ENCODE assay signal across 10 cellular contexts in the genomic region with DNA sequence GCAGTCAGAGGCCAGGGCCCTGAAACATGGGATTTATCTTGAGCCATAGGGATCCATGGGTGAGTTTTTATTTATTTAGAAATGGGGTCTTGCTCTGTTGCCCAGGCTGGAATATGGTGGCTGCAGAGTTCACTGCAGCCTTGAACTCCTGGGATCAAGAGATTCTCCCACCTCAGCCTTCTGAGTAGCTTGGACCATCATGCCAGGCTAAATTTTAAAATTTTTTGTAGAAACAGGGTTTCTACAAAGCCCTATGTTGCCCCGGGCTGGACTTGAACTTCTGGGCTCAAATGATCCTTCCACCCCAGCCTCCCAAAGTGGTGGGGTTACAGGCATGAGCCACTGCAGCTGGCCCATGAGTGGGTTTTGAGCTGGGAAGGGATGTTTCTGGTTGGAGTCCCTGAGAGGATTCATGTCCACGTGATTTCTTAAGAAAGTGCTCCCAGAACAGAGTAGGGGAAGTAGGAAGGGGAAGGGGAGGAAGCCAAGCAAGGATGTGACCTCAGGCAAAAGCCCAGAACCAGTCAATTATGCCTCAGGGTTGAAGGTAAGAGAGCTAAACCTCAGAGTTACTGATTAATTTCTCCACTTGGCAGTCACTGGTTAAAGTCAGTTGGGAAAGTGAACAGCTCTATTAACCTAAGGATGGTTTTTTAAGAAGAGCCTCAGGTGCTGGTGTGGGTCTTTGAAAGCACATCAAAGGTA. TPM values are rescaled to one million over a fixed set of nuclear protein-coding genes. Genes with fewer than 3 reads are reported as not detected.
DNase-seq lines count a peak whose midpoint lies in the region; ATAC-seq, FAIRE-seq and TF ChIP-seq lines count a peak whose summit lies in the region.
"Had no signal": no experiment of that assay in that cellular context is flagged by ENCODE, and none has a peak within 500 bp of the region (broad histone marks: within the 10 kb centered on the region; RNA-seq: fewer than 3 reads in every experiment).

No MANE protein-coding gene starts in this region.

- DNase-seq in CD14-positive monocyte (ENCODE audit: low spot score) (peak; percentile 69), K562 (ENCODE audit: extremely low read depth in 1 of 4, low spot score in 3 of 4) (no peak), D341Med (ENCODE audit: low spot score) (no peak), retina (no peak), RPMI8226 (no peak), C1 segment of cervical spinal cord (lab: John Stamatoyannopoulos, UW) (no peak)
- DNase-seq: testis had no signal

- WGBS in K562 (ENCODE audit: insufficient coverage, low coverage, missing lambda C conversion rate), result 76% methylated on average over 2 of the region's 2 CpGs

- H3K27ac Mint-ChIP-seq in CD14-positive monocyte (peak overlapping the region; percentile 94 to 100 (median 98)), IgD-negative memory B cell (peak overlapping the region in 2 of 3 donors; percentile 68 to 73)

- no peak overlapping the region for H2AFZ ChIP-seq in K562 (ENCODE audit: low read depth, low read length)

- H3K27ac ChIP-seq in K562 (ENCODE audit: extremely low read depth, low read depth, low read length) (peak overlapping the region; percentile 1; the same call in 1 of the 3 replicates), muscle layer of colon (ENCODE audit: low read depth, low read length) (peak overlapping the region; percentile 68)
- H3K27ac ChIP-seq: SJSA1 had no signal

- POLR2A ChIA-PET in K562 (lab: Yijun Ruan, JAX), result interaction anchor here (1.0 to 1.1 kb wide), 4 partner anchors 11 to 128 kb away, joined by 3 to 5 read pairs (median 4); a partner anchor contains a TSS

- H3K79me2 ChIP-seq in K562 (ENCODE audit: control insufficient read depth, insufficient read depth, low read length), result peaks cover 31% of the 10 kb centered on the region

- H3K9ac ChIP-seq in K562 (ENCODE audit: insufficient read depth in 1 of 2, low read depth in 2 of 2, low read length in 2 of 2), result peak overlapping the region in 1 of 2 experiments; percentile 6; a peak in 1 of 4 replicates
- no peak overlapping the region for H3K9ac ChIP-seq in muscle layer of colon (ENCODE audit: low read length)

- peaks cover 0 to 2% (median 0%) of the 10 kb centered on the region in 3 donors for H3K27me3 Mint-ChIP-seq in CD14-positive monocyte (ENCODE audit: low read depth in 3 of 3)
- no peaks in the 10 kb centered on the region for H3K27me3 Mint-ChIP-seq in IgD-negative memory B cell

- H3K27me3 ChIP-seq in K562 (ENCODE audit: control insufficient read depth in 2 of 2, insufficient read depth in 2 of 2, low read length in 2 of 2) (no peaks in the 10 kb centered on the region), muscle layer of colon (ENCODE audit: control insufficient read depth in 1 of 2, insufficient read depth in 2 of 2, low read length in 2 of 2) (no peaks in the 10 kb centered on the region)
- H3K27me3 ChIP-seq: SJSA1, testis had no signal

- no peak for ATAC-seq in K562

- peak; percentile 52 for FAIRE-seq in K562 (lab: Jason Lieb, UNC)

- H3K4me1 Mint-ChIP-seq in CD14-positive monocyte (peaks cover 68% of the 10 kb centered on the region), IgD-negative memory B cell (peaks cover 12 to 15% (median 13%) of the 10 kb centered on the region in 3 donors)

- H3K9me3 ChIP-seq in K562 (replicated peaks; ENCODE audit: control insufficient read depth, insufficient read depth, low read depth, low read length), result no peaks in the 10 kb centered on the region
- H3K9me3 ChIP-seq in muscle layer of colon (ENCODE audit: low read length), result no peaks in the 10 kb centered on the region
- H3K9me3 ChIP-seq: SJSA1, testis had no signal

- H3K4me3 ChIP-seq in K562 (no peak overlapping the region), muscle layer of colon (ENCODE audit: low read depth in 1 of 2, low read length in 2 of 2) (no peak overlapping the region)
- H3K4me3 ChIP-seq: SJSA1, testis had no signal

- in situ Hi-C loops in K562 (cut with MboI), result no loop called here

- peaks cover 5% of the 10 kb centered on the region for H4K20me1 ChIP-seq in K562 (replicated peaks; ENCODE audit: control insufficient read depth, insufficient read depth, low read length)

- H3K4me3 Mint-ChIP-seq in CD14-positive monocyte (peak overlapping the region; percentile 45 to 65), IgD-negative memory B cell (peak overlapping the region in 1 of 4 donors; percentile 81)

- H3K4me1 ChIP-seq in K562 (replicated peaks in 1 of 2; ENCODE audit: control insufficient read depth in 2 of 2, insufficient read depth in 2 of 2, low read length in 2 of 2), result peaks cover 0 to 36% of the 10 kb centered on the region in 2 experiments; a peak in 3 of 5 replicates
- H3K4me1 ChIP-seq in muscle layer of colon (ENCODE audit: insufficient read depth, low read length), result peaks cover 28% of the 10 kb centered on the region

- no TSS peak for BruUV-seq in K562 (replicated peaks; lab: Mats Ljungman, UMichigan)

- no peak for TF ChIP-seq CTCF in CD14-positive monocyte (IDR thresholded peaks at IDR 0.05)
- no peak for TF ChIP-seq CTCF in K562 (IDR thresholded peaks at IDR 0.05 in 2 of 3, conservative IDR thresholded peaks at IDR 0.05 in 1 of 3; ENCODE audit: insufficient read depth in 2 of 3, low read depth in 1 of 3, low read length in 3 of 3)

- intact Hi-C loops in CD14-positive monocyte (cut with micrococcal nuclease), result loop anchor here (2.0 to 10.0 kb wide), 4 partner anchors 29 to 761 kb away; a partner anchor contains a TSS
- intact Hi-C loops in K562 (cut with micrococcal nuclease), result no loop called here

- H3K9me1 ChIP-seq in K562 (ENCODE audit: control insufficient read depth, insufficient read depth, low read length), result no peaks in the 10 kb centered on the region

- TF ChIP-seq RAD21 in K562 (CRISPR knock-in tag; conservative IDR thresholded peaks at IDR 0.05 in 1 of 2, IDR thresholded peaks at IDR 0.05 in 1 of 2), result no peak

- CTCF ChIA-PET in K562 (lab: Yijun Ruan, JAX; ENCODE audit: low intra/inter-chr PET ratio), result no interaction called here

- peaks cover 53% of the 10 kb centered on the region; the same call in 2 of the 3 replicates for H3K36me3 ChIP-seq in K562 (ENCODE audit: control insufficient read depth, insufficient read depth, low read length)
- H3K36me3 ChIP-seq in muscle layer of colon (ENCODE audit: insufficient read depth, low read length), result peaks cover 37% of the 10 kb centered on the region

- peaks cover 0 to 3% (median 0%) of the 10 kb centered on the region in 7 donors for H3K9me3 Mint-ChIP-seq in CD14-positive monocyte
- H3K9me3 Mint-ChIP-seq in IgD-negative memory B cell, result no peaks in the 10 kb centered on the region

- peaks cover 36 to 42% of the 10 kb centered on the region in 2 donors for H3K36me3 Mint-ChIP-seq in CD14-positive monocyte
- H3K36me3 Mint-ChIP-seq in IgD-negative memory B cell, result no peaks in the 10 kb centered on the region

- TF ChIP-seq POLR2A in K562 (conservative IDR thresholded peaks at IDR 0.05), result no peak; the same call in 1 of the 2 replicates

- H3K4me2 ChIP-seq in K562 (ENCODE audit: insufficient read depth, low read length), result no peak overlapping the region

- no peak for TF ChIP-seq EP300 in K562 (IDR thresholded peaks at IDR 0.05; ENCODE audit: low read length)

RNA-seq across cellular contexts. Expression of a gene that starts 3.9 kb away (rescaled TPM):
- polyA plus RNA-seq in CD14-positive monocyte (10 to 100 TPM; 34.5 to 42.0 TPM), IgD-negative memory B cell (69.5 TPM), K562 (2011; rRNA removed) (97.8 and 98.5 TPM in 2 replicates), K562 (2014; fragmentation: Illumina TruSeq; extraction: Trizol) (77.7 and 80.0 TPM in 2 replicates), K562 (2014; fragmentation: Nextera tagmentation; extraction: Ambion mirVana) (10 to 100 TPM; 10.0 to 12.3 TPM), K562 (2014; rRNA removed) (85.8 and 92.9 TPM in 2 replicates)
- total RNA-seq in K562 (2011; cell fraction: chromatin; rRNA removed; ENCODE audit: low replicate concordance), result 101 and 172 TPM in 2 replicates
- 101 and 113 TPM in 2 replicates for total RNA-seq in K562 (2011; cell fraction: nucleolus; rRNA removed)
- 112 and 119 TPM in 2 replicates for total RNA-seq in K562 (2011; cell fraction: nucleoplasm; rRNA removed)
- total RNA-seq in K562 (2014; rRNA removed) (76.4 and 79.5 TPM in 2 replicates), K562 (2014; rRNA removed; fragmentation: Illumina TruSeq; extraction: Trizol) (55.2 and 58.0 TPM in 2 replicates), K562 (2015; rRNA removed; fragmentation: Illumina TruSeq; extraction: Trizol) (64.7 and 70.0 TPM in 2 replicates), K562 (2021) (78.8 and 85.4 TPM in 2 replicates)
- polyA plus RNA-seq in K562 (2011; cell fraction: cytosol; rRNA removed), result 95.2 and 96.8 TPM in 2 replicates
- 146 and 150 TPM in 2 replicates for polyA plus RNA-seq in K562 (2011; cell fraction: nucleus; rRNA removed)
- polyA plus RNA-seq in K562 (2012), result 51.8 and 72.0 TPM in 2 replicates
- 65.0 and 72.0 TPM in 2 replicates for polyA minus RNA-seq in K562 (2011; rRNA and poly(A)+ RNA removed)
- polyA minus RNA-seq in K562 (2011; cell fraction: cytosol; rRNA and poly(A)+ RNA removed), result 35.7 and 42.9 TPM in 2 replicates
- polyA minus RNA-seq in K562 (2011; cell fraction: nucleus; rRNA and poly(A)+ RNA removed), result 26.0 and 35.5 TPM in 2 replicates

RNA-seq across cellular contexts. Expression of a gene that starts 5.4 kb away (rescaled TPM):
- 10 to 100 TPM; 76.5 to 93.5 TPM for polyA plus RNA-seq in CD14-positive monocyte
- polyA plus RNA-seq in IgD-negative memory B cell, result 38.2 TPM
- 17.8 and 57.4 TPM in 2 replicates for total RNA-seq in K562 (2011; cell fraction: chromatin; rRNA removed; ENCODE audit: low replicate concordance)
- total RNA-seq in K562 (2011; cell fraction: nucleolus; rRNA removed), result 36.7 and 44.2 TPM in 2 replicates
- total RNA-seq in K562 (2011; cell fraction: nucleoplasm; rRNA removed), result 21.8 and 24.5 TPM in 2 replicates
- total RNA-seq in K562 (2014; rRNA removed), result 29.1 and 36.4 TPM in 2 replicates
- total RNA-seq in K562 (2014; rRNA removed; fragmentation: Illumina TruSeq; extraction: Trizol), result 6.0 and 9.0 TPM in 2 replicates
- 10.8 and 11.7 TPM in 2 replicates for total RNA-seq in K562 (2015; rRNA removed; fragmentation: Illumina TruSeq; extraction: Trizol)
- total RNA-seq in K562 (2021), result 33.1 and 34.8 TPM in 2 replicates
- 13.1 and 23.5 TPM in 2 replicates for polyA plus RNA-seq in K562 (2011; rRNA removed)
- 16.2 and 36.5 TPM in 2 replicates for polyA plus RNA-seq in K562 (2011; cell fraction: cytosol; rRNA removed)
- 62.9 and 85.4 TPM in 2 replicates for polyA plus RNA-seq in K562 (2011; cell fraction: nucleus; rRNA removed)
- polyA plus RNA-seq in K562 (2012), result 24.6 and 34.3 TPM in 2 replicates
- 22.4 and 29.2 TPM in 2 replicates for polyA plus RNA-seq in K562 (2014; fragmentation: Illumina TruSeq; extraction: Trizol)
- polyA plus RNA-seq in K562 (2014; fragmentation: Nextera tagmentation; extraction: Ambion mirVana), result 1 to 10 TPM in 1 of 2 experiments, under 1 TPM in 1; 0.58 to 1.5 TPM
- polyA plus RNA-seq in K562 (2014; rRNA removed), result 25.1 and 27.1 TPM in 2 replicates
- 9.3 and 10.0 TPM in 2 replicates for polyA minus RNA-seq in K562 (2011; rRNA and poly(A)+ RNA removed)
- polyA minus RNA-seq in K562 (2011; cell fraction: cytosol; rRNA and poly(A)+ RNA removed), result 16.1 and 18.6 TPM in 2 replicates
- polyA minus RNA-seq in K562 (2011; cell fraction: nucleus; rRNA and poly(A)+ RNA removed), result 29.1 and 36.5 TPM in 2 replicates

RNA-seq across cellular contexts. Expression of a gene that starts 19.0 kb away (rescaled TPM):
- polyA plus RNA-seq in CD14-positive monocyte (100 to 1,000 TPM in 1 of 2 donors, 10 to 100 TPM in 1; 91.2 to 113 TPM), IgD-negative memory B cell (90.7 TPM), K562 (2011; rRNA removed) (119 and 164 TPM in 2 replicates), K562 (2014; fragmentation: Illumina TruSeq; extraction: Trizol) (70.3 and 79.1 TPM in 2 replicates), K562 (2014; fragmentation: Nextera tagmentation; extraction: Ambion mirVana) (10 to 100 TPM; 30.0 to 47.3 TPM), K562 (2014; rRNA removed) (112 and 121 TPM in 2 replicates)
- total RNA-seq in K562 (2011; cell fraction: chromatin; rRNA removed; ENCODE audit: low replicate concordance), result 51.0 and 124 TPM in 2 replicates
- 125 and 158 TPM in 2 replicates for total RNA-seq in K562 (2011; cell fraction: nucleolus; rRNA removed)
- 125 and 133 TPM in 2 replicates for total RNA-seq in K562 (2011; cell fraction: nucleoplasm; rRNA removed)
- total RNA-seq in K562 (2014; rRNA removed) (68.1 and 83.3 TPM in 2 replicates), K562 (2014; rRNA removed; fragmentation: Illumina TruSeq; extraction: Trizol) (28.8 and 32.1 TPM in 2 replicates), K562 (2015; rRNA removed; fragmentation: Illumina TruSeq; extraction: Trizol) (36.1 and 37.2 TPM in 2 replicates), K562 (2021) (62.1 and 66.1 TPM in 2 replicates)
- 399 and 484 TPM in 2 replicates for polyA plus RNA-seq in K562 (2011; cell fraction: cytosol; rRNA removed)
- polyA plus RNA-seq in K562 (2011; cell fraction: nucleus; rRNA removed), result 102 and 144 TPM in 2 replicates
- polyA plus RNA-seq in K562 (2012), result 97.9 and 107 TPM in 2 replicates
- polyA minus RNA-seq in K562 (2011; rRNA and poly(A)+ RNA removed), result 83.5 and 88.3 TPM in 2 replicates
- 42.0 and 44.3 TPM in 2 replicates for polyA minus RNA-seq in K562 (2011; cell fraction: cytosol; rRNA and poly(A)+ RNA removed)
- polyA minus RNA-seq in K562 (2011; cell fraction: nucleus; rRNA and poly(A)+ RNA removed), result 18.0 and 29.5 TPM in 2 replicates

RNA-seq across cellular contexts. Expression of a gene that starts 22.0 kb away (rescaled TPM):
- polyA plus RNA-seq in CD14-positive monocyte, result not detected
- not detected for polyA plus RNA-seq in IgD-negative memory B cell
- 0.95 and 3.2 TPM in 2 replicates for total RNA-seq in K562 (2011; cell fraction: chromatin; rRNA removed; ENCODE audit: low replicate concordance)
- total RNA-seq in K562 (2011; cell fraction: nucleolus; rRNA removed), result 3.7 and 4.5 TPM in 2 replicates
- total RNA-seq in K562 (2011; cell fraction: nucleoplasm; rRNA removed), result 3.0 and 4.4 TPM in 2 replicates
- 1.7 and 2.4 TPM in 2 replicates for total RNA-seq in K562 (2014; rRNA removed)
- total RNA-seq in K562 (2014; rRNA removed; fragmentation: Illumina TruSeq; extraction: Trizol), result 0.32 and 0.69 TPM in 2 replicates
- 0.72 and 0.83 TPM in 2 replicates for total RNA-seq in K562 (2015; rRNA removed; fragmentation: Illumina TruSeq; extraction: Trizol)
- 3.0 and 3.9 TPM in 2 replicates for total RNA-seq in K562 (2021)
- 0.77 and 7.6 TPM in 2 replicates for polyA plus RNA-seq in K562 (2011; rRNA removed)
- 5.3 and 9.1 TPM in 2 replicates for polyA plus RNA-seq in K562 (2011; cell fraction: cytosol; rRNA removed)
- polyA plus RNA-seq in K562 (2011; cell fraction: nucleus; rRNA removed), result 2.3 and 8.3 TPM in 2 replicates
- 2.0 and 21.4 TPM in 2 replicates for polyA plus RNA-seq in K562 (2012)
- polyA plus RNA-seq in K562 (2014; fragmentation: Illumina TruSeq; extraction: Trizol), result 2.7 and 4.5 TPM in 2 replicates
- under 1 TPM in 1 of 2 experiments, not detected in 1; 0.25 TPM for polyA plus RNA-seq in K562 (2014; fragmentation: Nextera tagmentation; extraction: Ambion mirVana)
- 3.1 and 6.3 TPM in 2 replicates for polyA plus RNA-seq in K562 (2014; rRNA removed)
- 0.60 and 1.4 TPM in 2 replicates for polyA minus RNA-seq in K562 (2011; rRNA and poly(A)+ RNA removed)
- 2.3 and 4.6 TPM in 2 replicates for polyA minus RNA-seq in K562 (2011; cell fraction: cytosol; rRNA and poly(A)+ RNA removed)
- polyA minus RNA-seq in K562 (2011; cell fraction: nucleus; rRNA and poly(A)+ RNA removed), result 0.40 and 3.3 TPM in 2 replicates
- total RNA-seq: SJSA1 had no signal

RNA-seq across cellular contexts. Expression of a gene that starts 24.8 kb away (rescaled TPM):
- polyA plus RNA-seq in CD14-positive monocyte (under 1 TPM in 1 of 2 donors, not detected in 1; 0.17 TPM), IgD-negative memory B cell (0.83 TPM), K562 (2011; rRNA removed) (0.78 and 1.9 TPM in 2 replicates), K562 (2014; fragmentation: Illumina TruSeq; extraction: Trizol) (0.45 and 0.69 TPM in 2 replicates), K562 (2014; fragmentation: Nextera tagmentation; extraction: Ambion mirVana) (not detected), K562 (2014; rRNA removed) (1.7 and 1.9 TPM in 2 replicates)
- total RNA-seq in K562 (2011; cell fraction: chromatin; rRNA removed; ENCODE audit: low replicate concordance), result 11.2 and 29.6 TPM in 2 replicates
- total RNA-seq in K562 (2011; cell fraction: nucleolus; rRNA removed), result 16.2 and 17.5 TPM in 2 replicates
- 15.5 and 16.0 TPM in 2 replicates for total RNA-seq in K562 (2011; cell fraction: nucleoplasm; rRNA removed)
- total RNA-seq in K562 (2014; rRNA removed) (0.78 and 1.1 TPM in 2 replicates), K562 (2014; rRNA removed; fragmentation: Illumina TruSeq; extraction: Trizol) (0.16 and 0.40 TPM in 2 replicates), K562 (2015; rRNA removed; fragmentation: Illumina TruSeq; extraction: Trizol) (0.43 and 0.57 TPM in 2 replicates), K562 (2021) (0.85 and 1.3 TPM in 2 replicates)
- polyA plus RNA-seq in K562 (2011; cell fraction: cytosol; rRNA removed), result 0.51 and 1.0 TPM in 2 replicates
- polyA plus RNA-seq in K562 (2011; cell fraction: nucleus; rRNA removed), result 23.4 and 25.9 TPM in 2 replicates
- polyA plus RNA-seq in K562 (2012), result 1.2 and 4.1 TPM in 2 replicates
- polyA minus RNA-seq in K562 (2011; rRNA and poly(A)+ RNA removed), result 0.63 and 0.78 TPM in 2 replicates
- 0.27 and 0.29 TPM in 2 replicates for polyA minus RNA-seq in K562 (2011; cell fraction: cytosol; rRNA and poly(A)+ RNA removed)
- polyA minus RNA-seq in K562 (2011; cell fraction: nucleus; rRNA and poly(A)+ RNA removed), result 4.4 and 6.1 TPM in 2 replicates
